19 cellular contexts compared by ENCODE assay signal in genomic region chr19:39830847-39831246, GRCh38. TPM values are rescaled to one million over a fixed set of nuclear protein-coding genes. Genes with fewer than 3 reads are reported as not detected.
A peak's percentile ranks its signal among the peaks of the same experiment; 100 is the strongest.
DNase-seq lines count a peak whose midpoint lies in the region; ATAC-seq lines count a peak whose summit lies in the region.
"Had no signal": no experiment of that assay in that cellular context is flagged by ENCODE, and none has a peak within 500 bp of the region (broad histone marks: within the 10 kb centered on the region; RNA-seq: fewer than 3 reads in every experiment).

No MANE protein-coding gene starts in this region.

- H3K9me3 Mint-ChIP-seq in activated T-cell treated with anti-CD3 and anti-CD28 coated beads, Interleukin-2, amount 50 U/mL, for 24 hours = no peaks in the 10 kb centered on the region
- H3K9me3 Mint-ChIP-seq in activated T-cell treated with anti-CD3 and anti-CD28 coated beads, Interleukin-2, amount 50 U/mL, for 4 hours = no peaks in the 10 kb centered on the region
- no peaks in the 10 kb centered on the region for H3K9me3 Mint-ChIP-seq in activated CD4-positive, alpha-beta memory T cell treated with anti-CD3 and anti-CD28 coated beads for 36 hours
- peaks cover 0 to 2% (median 0%) of the 10 kb centered on the region in 7 donors for H3K9me3 Mint-ChIP-seq in naive B cell
- no peaks in the 10 kb centered on the region for H3K9me3 Mint-ChIP-seq in stimulated activated memory B cell treated with anti-CD40 and anti-IgM and Interleukin-4, amounts not matched to agents 10 μg/mL and 1 μg/mL and 100 μg/mL, for 72 hours
- H3K9me3 Mint-ChIP-seq: activated naive CD4-positive, alpha-beta T cell treated with anti-CD3 and anti-CD28 coated beads, Interleukin-2, amount 50 U/mL, for 24 hours had no signal

- no peaks in the 10 kb centered on the region for H3K27me3 Mint-ChIP-seq in activated T-cell treated with anti-CD3 and anti-CD28 coated beads, Interleukin-2, amount 50 U/mL, for 24 hours
- H3K27me3 Mint-ChIP-seq in activated T-cell treated with anti-CD3 and anti-CD28 coated beads, Interleukin-2, amount 50 U/mL, for 4 hours (ENCODE audit: low read depth) = no peaks in the 10 kb centered on the region
- H3K27me3 Mint-ChIP-seq in activated CD4-positive, alpha-beta memory T cell treated with anti-CD3 and anti-CD28 coated beads for 36 hours = no peaks in the 10 kb centered on the region
- H3K27me3 Mint-ChIP-seq in naive B cell = no peaks in the 10 kb centered on the region
- H3K27me3 Mint-ChIP-seq in stimulated activated memory B cell treated with anti-CD40 and anti-IgM and Interleukin-4, amounts not matched to agents 10 μg/mL and 1 μg/mL and 100 μg/mL, for 72 hours = no peaks in the 10 kb centered on the region
- H3K27me3 Mint-ChIP-seq: activated naive CD4-positive, alpha-beta T cell treated with anti-CD3 and anti-CD28 coated beads, Interleukin-2, amount 50 U/mL, for 24 hours had no signal

- intact Hi-C loops in activated CD4-positive, alpha-beta memory T cell treated with anti-CD3 and anti-CD28 coated beads for 36 hours (cut with micrococcal nuclease) = no loop called here

- H3K4me3 Mint-ChIP-seq in activated T-cell treated with anti-CD3 and anti-CD28 coated beads, Interleukin-2, amount 50 U/mL, for 24 hours = no peak overlapping the region
- H3K4me3 Mint-ChIP-seq in activated T-cell treated with anti-CD3 and anti-CD28 coated beads, Interleukin-2, amount 50 U/mL, for 4 hours = no peak overlapping the region
- no peak overlapping the region for H3K4me3 Mint-ChIP-seq in activated CD4-positive, alpha-beta memory T cell treated with anti-CD3 and anti-CD28 coated beads for 36 hours
- peak overlapping the region in 2 of 8 donors; percentile 10 to 75 for H3K4me3 Mint-ChIP-seq in naive B cell
- no peak overlapping the region for H3K4me3 Mint-ChIP-seq in stimulated activated memory B cell treated with anti-CD40 and anti-IgM and Interleukin-4, amounts not matched to agents 10 μg/mL and 1 μg/mL and 100 μg/mL, for 72 hours
- H3K4me3 Mint-ChIP-seq: activated naive CD4-positive, alpha-beta T cell treated with anti-CD3 and anti-CD28 coated beads, Interleukin-2, amount 50 U/mL, for 24 hours had no signal

- H3K36me3 Mint-ChIP-seq in activated T-cell treated with anti-CD3 and anti-CD28 coated beads, Interleukin-2, amount 50 U/mL, for 24 hours (ENCODE audit: low read depth) = peaks cover 80% of the 10 kb centered on the region
- H3K36me3 Mint-ChIP-seq in activated T-cell treated with anti-CD3 and anti-CD28 coated beads, Interleukin-2, amount 50 U/mL, for 4 hours (ENCODE audit: insufficient read depth) = peaks cover 36% of the 10 kb centered on the region
- peaks cover 36% of the 10 kb centered on the region for H3K36me3 Mint-ChIP-seq in activated CD4-positive, alpha-beta memory T cell treated with anti-CD3 and anti-CD28 coated beads for 36 hours
- H3K36me3 Mint-ChIP-seq in naive B cell = peaks cover 12 to 17% of the 10 kb centered on the region in 2 donors
- peaks cover 53% of the 10 kb centered on the region for H3K36me3 Mint-ChIP-seq in stimulated activated memory B cell treated with anti-CD40 and anti-IgM and Interleukin-4, amounts not matched to agents 10 μg/mL and 1 μg/mL and 100 μg/mL, for 72 hours

- H3K27ac Mint-ChIP-seq in activated T-cell treated with anti-CD3 and anti-CD28 coated beads, Interleukin-2, amount 50 U/mL, for 24 hours = peak overlapping the region; percentile 47
- H3K27ac Mint-ChIP-seq in activated CD4-positive, alpha-beta memory T cell treated with anti-CD3 and anti-CD28 coated beads for 36 hours = peak overlapping the region; percentile 6
- H3K27ac Mint-ChIP-seq in naive B cell = peak overlapping the region in 5 of 6 donors; percentile 49 to 94 (median 56)
- H3K27ac Mint-ChIP-seq in stimulated activated memory B cell treated with anti-CD40 and anti-IgM and Interleukin-4, amounts not matched to agents 10 μg/mL and 1 μg/mL and 100 μg/mL, for 72 hours = peak overlapping the region; percentile 71
- H3K27ac Mint-ChIP-seq: activated naive CD4-positive, alpha-beta T cell treated with anti-CD3 and anti-CD28 coated beads, Interleukin-2, amount 50 U/mL, for 24 hours had no signal

- POLR2A ChIA-PET in activated CD4-positive, alpha-beta memory T cell treated with anti-CD3 and anti-CD28 coated beads for 36 hours (lab: Charles Lee) = no interaction called here

- ATAC-seq in activated T-cell treated with anti-CD3 and anti-CD28 coated beads, Interleukin-2, amount 50 U/mL, for 4 hours = no peak
- ATAC-seq in naive B cell (ENCODE audit: low read depth in 2 of 2) (no peak), HG02884 (IDR thresholded peaks at IDR 0.05; ENCODE audit: unreplicated experiment) (no peak)
- no peak for ATAC-seq in stimulated activated memory B cell treated with anti-CD40 and anti-IgM and Interleukin-4, amounts not matched to agents 10 μg/mL and 1 μg/mL and 100 μg/mL, for 72 hours

- DNase-seq in activated T-cell treated with anti-CD3 and anti-CD28 coated beads, Interleukin-2, amount 50 U/mL, for 24 hours = no peak
- DNase-seq in activated T-cell treated with anti-CD3 and anti-CD28 coated beads, Interleukin-2, amount 50 U/mL, for 4 hours = no peak
- DNase-seq in activated CD4-positive, alpha-beta memory T cell treated with anti-CD3 and anti-CD28 coated beads for 36 hours = no peak
- DNase-seq in naive B cell = no peak
- no peak for DNase-seq in NCI-H187 treated with DMSO at 0.1 percent for 48 hours (lab: John Stamatoyannopoulos, UW)
- DNase-seq in T-helper 9 cell = no peak
- DNase-seq: activated CD4-positive, alpha-beta T cell treated with anti-CD3 and anti-CD28 coated beads for 1 hour; brain microvascular endothelial cell; HCEC 1CT; midbrain; NCI-H1105 treated with DMSO at 0.1 percent for 48 hours; NCI-H2107; NCI-H524 had no signal

- CTCF ChIA-PET in activated CD4-positive, alpha-beta memory T cell treated with anti-CD3 and anti-CD28 coated beads for 36 hours (lab: Charles Lee) = no interaction called here

- peaks cover 31% of the 10 kb centered on the region for H3K4me1 Mint-ChIP-seq in activated T-cell treated with anti-CD3 and anti-CD28 coated beads, Interleukin-2, amount 50 U/mL, for 24 hours (ENCODE audit: low read depth)
- peaks cover 39% of the 10 kb centered on the region for H3K4me1 Mint-ChIP-seq in activated T-cell treated with anti-CD3 and anti-CD28 coated beads, Interleukin-2, amount 50 U/mL, for 4 hours (ENCODE audit: low read depth)
- peaks cover 29% of the 10 kb centered on the region for H3K4me1 Mint-ChIP-seq in activated CD4-positive, alpha-beta memory T cell treated with anti-CD3 and anti-CD28 coated beads for 36 hours (ENCODE audit: low read depth)
- H3K4me1 Mint-ChIP-seq in naive B cell = peaks cover 34 to 47% (median 43%) of the 10 kb centered on the region in 3 donors
- H3K4me1 Mint-ChIP-seq in stimulated activated memory B cell treated with anti-CD40 and anti-IgM and Interleukin-4, amounts not matched to agents 10 μg/mL and 1 μg/mL and 100 μg/mL, for 72 hours = peaks cover 44% of the 10 kb centered on the region

RNA-seq across cellular contexts. Expression of gene DYRK1B, which starts 3.1 kb away (rescaled TPM):
- 1 to 10 TPM; 2.8 to 3.2 (median 2.8) TPM for total RNA-seq in activated T-cell treated with anti-CD3 and anti-CD28 coated beads, Interleukin-2, amount 50 U/mL, for 4 hours
- 1 to 10 TPM; 4.5 to 4.8 TPM for total RNA-seq in activated CD4-positive, alpha-beta memory T cell treated with anti-CD3 and anti-CD28 coated beads for 36 hours
- 10 to 100 TPM in 4 of 6 donors, 1 to 10 TPM in 2; 8.8 to 15.9 (median 10.5) TPM for polyA plus RNA-seq in naive B cell (ENCODE audit: low read depth in 6 of 6)

RNA-seq across cellular contexts. Expression of gene FBL, which starts 15.3 kb away (rescaled TPM):
- 100 to 1,000 TPM; 738 to 880 (median 839) TPM for total RNA-seq in activated T-cell treated with anti-CD3 and anti-CD28 coated beads, Interleukin-2, amount 50 U/mL, for 4 hours
- 100 to 1,000 TPM; 579 to 589 TPM for total RNA-seq in activated CD4-positive, alpha-beta memory T cell treated with anti-CD3 and anti-CD28 coated beads for 36 hours
- polyA plus RNA-seq in naive B cell (ENCODE audit: low read depth in 6 of 6) = 100 to 1,000 TPM; 169 to 203 (median 179) TPM

RNA-seq across cellular contexts. Expression of gene LEUTX, which starts 52.2 kb away (rescaled TPM):
- total RNA-seq in activated T-cell treated with anti-CD3 and anti-CD28 coated beads, Interleukin-2, amount 50 U/mL, for 4 hours = not detected
- total RNA-seq in activated CD4-positive, alpha-beta memory T cell treated with anti-CD3 and anti-CD28 coated beads for 36 hours = not detected
- polyA plus RNA-seq in naive B cell (ENCODE audit: low read depth in 6 of 6) = not detected
- total RNA-seq: A673, fibroblast of lung, G401 had no signal
- polyA plus RNA-seq: fibroblast of lung had no signal

Comparison
In these comparisons a context has a peak if more than half of its experiments do, and no peak if none do; other contexts are left out.
1. H3K27ac Mint-ChIP-seq: peak in every context shown above with its lines; median percentile 71 in stimulated activated memory B cell treated with anti-CD40 and anti-IgM and Interleukin-4, amounts not matched to agents 10 μg/mL and 1 μg/mL and 100 μg/mL, for 72 hours; 56 in naive B cell; 47 in activated T-cell treated with anti-CD3 and anti-CD28 coated beads, Interleukin-2, amount 50 U/mL, for 24 hours; 6 in activated CD4-positive, alpha-beta memory T cell treated with anti-CD3 and anti-CD28 coated beads for 36 hours.